In genomic region chr9:89617978-89618377, GRCh38 we compare ENCODE assay signal across 14 cellular contexts. TPM values are rescaled to one million over a fixed set of nuclear protein-coding genes. Genes with fewer than 3 reads are reported as not detected.
DNase-seq lines count a peak whose midpoint lies in the region; ATAC-seq and TF ChIP-seq lines count a peak whose summit lies in the region.
"Had no signal": no experiment of that assay in that cellular context is flagged by ENCODE, and none has a peak within 500 bp of the region (broad histone marks: within the 10 kb centered on the region; RNA-seq: fewer than 3 reads in every experiment).

No MANE protein-coding gene starts in this region.

- H3K14ac ChIP-seq in trophoblast cell (ENCODE audit: low read length): no peak overlapping the region

- peak overlapping the region; percentile 7 for H2BK12ac ChIP-seq in trophoblast cell (ENCODE audit: low read length)

- H3K4ac ChIP-seq in trophoblast cell (ENCODE audit: low read depth, low read length): no peak overlapping the region

- WGBS in trophoblast cell (ENCODE audit: extremely low coverage, insufficient coverage, insufficient read length): no CpG with 5 or more reads among the region's 2 CpGs

- H3K23ac ChIP-seq in trophoblast cell (ENCODE audit: low read length): no peak overlapping the region

- H3K27ac ChIP-seq in C4-2B: peak overlapping the region; percentile 68
- H3K27ac ChIP-seq in trophoblast cell (ENCODE audit: low read depth, low read length): no peak overlapping the region

- no peaks in the 10 kb centered on the region for H3K27me3 ChIP-seq in trophoblast cell (ENCODE audit: insufficient read depth, low read length)

- no peak overlapping the region for H3K4me3 ChIP-seq in trophoblast cell (ENCODE audit: low read depth, low read length)
- H3K4me3 ChIP-seq: K562 had no signal

- peak; percentile 92 for ATAC-seq in left lobe of liver
- ATAC-seq: HCT116, K562 had no signal

- no peak overlapping the region for H4K8ac ChIP-seq in trophoblast cell (ENCODE audit: low read depth, low read length)

- no peak overlapping the region for H2BK120ac ChIP-seq in trophoblast cell (ENCODE audit: insufficient read depth, low read length, poor library complexity)

- H3K9ac ChIP-seq in trophoblast cell (ENCODE audit: low read length): no peak overlapping the region

- H3K4me1 ChIP-seq in trophoblast cell (ENCODE audit: control insufficient read depth in 1 of 2, insufficient read depth in 2 of 2, low read length in 2 of 2): peaks cover 7 to 8% of the 10 kb centered on the region in 2 experiments

- H3K9me3 ChIP-seq in trophoblast cell (ENCODE audit: insufficient read depth, low read depth, low read length): no peaks in the 10 kb centered on the region

- no peak overlapping the region for H2BK5ac ChIP-seq in trophoblast cell (ENCODE audit: low read depth, low read length, poor library complexity)

- no peaks in the 10 kb centered on the region for H3K36me3 ChIP-seq in trophoblast cell (ENCODE audit: control insufficient read depth in 1 of 2, insufficient read depth in 2 of 2, low read length in 2 of 2)

- H4K12ac ChIP-seq in trophoblast cell (ENCODE audit: low read depth, low read length): no peak overlapping the region

- no peak overlapping the region for H3K4me2 ChIP-seq in trophoblast cell (ENCODE audit: low read length)

- no peak for TF ChIP-seq CTCF in C4-2B (conservative IDR thresholded peaks at IDR 0.05)

- peak; percentile 26 for DNase-seq in NCI-H2029 (lab: John Stamatoyannopoulos, UW)
- peak; percentile 74 for DNase-seq in left lobe of liver (ENCODE audit: low spot score)
- no peak for DNase-seq in trophoblast cell
- DNase-seq in NK-92 (lab: John Stamatoyannopoulos, UW; ENCODE audit: unreplicated experiment): no peak
- DNase-seq in DMS53 treated with DMSO at 0.1 percent for 48 hours (lab: John Stamatoyannopoulos, UW; ENCODE audit: unreplicated experiment): no peak
- DNase-seq in SW480 (ENCODE audit: low spot score): no peak
- DNase-seq: AML-193; CD4-positive, CD25-positive, alpha-beta regulatory T cell; DMS79; NCI-H146; NCI-H82 had no signal

- H2AK5ac ChIP-seq in trophoblast cell (ENCODE audit: low read length): no peak overlapping the region

- no peak overlapping the region for H2AFZ ChIP-seq in trophoblast cell (ENCODE audit: insufficient read depth, low read length, poor library complexity)

- H3K79me2 ChIP-seq in trophoblast cell (ENCODE audit: control insufficient read depth, insufficient read depth, low read length, poor library complexity): no peaks in the 10 kb centered on the region

- no peak overlapping the region for H4K91ac ChIP-seq in trophoblast cell (ENCODE audit: low read depth, low read length)

- no peak overlapping the region for H3K18ac ChIP-seq in trophoblast cell (ENCODE audit: low read length)

- peaks cover 8% of the 10 kb centered on the region for H3K79me1 ChIP-seq in trophoblast cell (ENCODE audit: low read length)

RNA-seq across cellular contexts. Expression of gene GADD45G, which starts 13.2 kb away (rescaled TPM):
- 17.5 TPM for total RNA-seq in left lobe of liver
- 140 and 155 TPM in 2 replicates for polyA plus RNA-seq in trophoblast cell (2013)

Comparison
In these comparisons a context has a peak if more than half of its experiments do, and no peak if none do; other contexts are left out.
1. DNase-seq: peak in NCI-H2029 (single experiment) and left lobe of liver (single experiment); none in trophoblast cell (0 of 2), NK-92 (single experiment), DMS53 treated with DMSO at 0.1 percent for 48 hours (single experiment) and SW480 (single experiment).